ENCODE assay signal across 11 cellular contexts in the genomic region with DNA sequence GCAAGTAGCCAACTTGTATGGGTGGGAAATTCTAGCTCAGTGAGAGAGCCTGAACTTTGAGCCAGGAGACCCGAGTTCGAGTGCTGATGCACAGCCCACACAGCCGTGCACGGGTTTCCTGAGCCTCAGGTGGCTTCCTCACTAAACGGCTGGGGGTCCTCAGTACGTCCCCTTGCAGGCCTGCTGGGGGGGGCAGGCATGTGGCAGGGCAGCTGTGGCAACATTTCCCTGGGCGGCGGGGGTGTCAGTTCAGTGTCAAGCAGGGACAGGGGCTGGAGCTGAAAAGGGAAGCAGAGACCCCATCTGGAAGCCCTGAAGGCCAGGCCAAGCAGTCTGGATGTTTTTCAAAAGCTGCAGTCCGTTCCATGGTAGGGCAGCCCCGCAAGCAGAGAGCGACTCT. TPM values are rescaled to one million over a fixed set of nuclear protein-coding genes. Genes with fewer than 3 reads are reported as not detected.
"Had no signal": no experiment of that assay in that cellular context is flagged by ENCODE, and none has a peak within 500 bp of the region (broad histone marks: within the 10 kb centered on the region; RNA-seq: fewer than 3 reads in every experiment).

No MANE protein-coding gene starts in this region.

- H3K36me3 ChIP-seq: HAP-1 had no signal

- H3K27ac Mint-ChIP-seq: GM23338, H9, HFFc6 had no signal

- H3K4me3 ChIP-seq: GM23248, GM23338, HAP-1 had no signal

- FAIRE-seq: H54 had no signal

- H2AFZ ChIP-seq: GM23248, GM23338 had no signal

- H3K4me1 Mint-ChIP-seq: GM23338 had no signal

- H3K4me3 Mint-ChIP-seq: GM23338, H9, HFFc6 had no signal

- H3K9me3 ChIP-seq: HAP-1 had no signal

- H3K4me2 ChIP-seq: GM23338 had no signal

- H3K27ac ChIP-seq: GM23248 had no signal

- H3K9ac ChIP-seq: GM23248 had no signal

- DNase-seq: GM23248, GOT3, H7, H9, HCEC 1CT, HFFc6 had no signal

- H3K4me1 ChIP-seq: HAP-1 had no signal

- ATAC-seq: GM23338, HCT116 had no signal

RNA-seq across cellular contexts. Expression of a gene that starts 14.6 kb away (rescaled TPM):
- total RNA-seq: GM23248, H4, H9, HFFc6 had no signal
- polyA plus RNA-seq: GM23248 had no signal
